Comparison of ENCODE assay signal across 21 cellular contexts in the genomic region with DNA sequence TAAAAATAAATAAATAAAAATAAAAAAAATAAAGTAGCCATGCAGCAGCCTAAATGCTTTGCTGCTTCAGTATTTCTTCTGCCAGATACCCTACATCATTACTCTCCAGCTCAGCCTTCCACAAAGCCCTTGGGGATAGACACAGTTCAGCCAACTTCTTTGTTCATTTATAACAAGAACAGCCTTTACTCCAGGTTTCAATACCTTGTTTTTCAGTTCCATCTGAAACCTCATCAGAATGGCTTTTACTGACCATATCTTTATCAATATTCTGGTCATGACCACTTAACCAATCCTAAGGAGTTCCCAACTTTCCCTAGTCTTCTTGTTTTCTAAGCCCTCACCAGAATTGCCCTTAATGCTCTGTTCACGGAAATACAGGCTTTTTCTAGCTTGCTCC.
"Had no signal": no experiment of that assay in that cellular context is flagged by ENCODE, and none has a peak within 500 bp of the region (broad histone marks: within the 10 kb centered on the region; RNA-seq: fewer than 3 reads in every experiment).

No MANE protein-coding gene starts in this region.

- DNase-seq: colonic mucosa; dermis blood vessel endothelial cell; esophagus squamous epithelium; glutamatergic neuron; islet precursor cell; mucosa of descending colon; naive thymus-derived CD8-positive, alpha-beta T cell; posterior cingulate gyrus; spleen; stimulated activated CD4-positive, alpha-beta T cell treated with anti-CD3 and anti-CD28 coated beads, Interleukin-15, amount 100 ng/mL, for 24 hours; stimulated activated CD4-positive, alpha-beta T cell treated with anti-CD3 and anti-CD28 coated beads, Interleukin-1b, Interleukin-23, amount 100 ng/mL, for 48 hours; stimulated activated CD4-positive, alpha-beta T cell treated with anti-CD3 and anti-CD28 coated beads, Interleukin-4, amount 100 ng/mL, for 24 hours; stimulated activated naive CD4-positive, alpha-beta T cell; stomach; substantia nigra had no signal

- FAIRE-seq: frontal cortex, urothelium cell line had no signal

- H3K36me3 Mint-ChIP-seq: type B pancreatic cell had no signal

- H3K27ac ChIP-seq: colonic mucosa, esophagus squamous epithelium, neutrophil, spleen, stomach had no signal

- H3K4me3 ChIP-seq: colonic mucosa, esophagus squamous epithelium, mucosa of descending colon, spleen, stomach had no signal

- ATAC-seq: left lobe of liver; mucosa of descending colon; naive thymus-derived CD8-positive, alpha-beta T cell; sciatic nerve had no signal

- H3K27ac Mint-ChIP-seq: naive thymus-derived CD8-positive, alpha-beta T cell; type B pancreatic cell had no signal

- H3K4me1 ChIP-seq: colonic mucosa, spleen had no signal

- H3K4me1 Mint-ChIP-seq: naive thymus-derived CD8-positive, alpha-beta T cell had no signal

- H3K4me3 Mint-ChIP-seq: naive thymus-derived CD8-positive, alpha-beta T cell; type B pancreatic cell had no signal

- H3K36me3 ChIP-seq: colonic mucosa, esophagus squamous epithelium, neutrophil, spleen, stomach had no signal

- H3K9me3 ChIP-seq: colonic mucosa, mucosa of descending colon, neutrophil had no signal

- H3K27me3 ChIP-seq: esophagus squamous epithelium, neutrophil, stomach had no signal

- H3K27me3 Mint-ChIP-seq: type B pancreatic cell had no signal
